Comparison of ENCODE assay signal across 2 cellular contexts in the genomic region with DNA sequence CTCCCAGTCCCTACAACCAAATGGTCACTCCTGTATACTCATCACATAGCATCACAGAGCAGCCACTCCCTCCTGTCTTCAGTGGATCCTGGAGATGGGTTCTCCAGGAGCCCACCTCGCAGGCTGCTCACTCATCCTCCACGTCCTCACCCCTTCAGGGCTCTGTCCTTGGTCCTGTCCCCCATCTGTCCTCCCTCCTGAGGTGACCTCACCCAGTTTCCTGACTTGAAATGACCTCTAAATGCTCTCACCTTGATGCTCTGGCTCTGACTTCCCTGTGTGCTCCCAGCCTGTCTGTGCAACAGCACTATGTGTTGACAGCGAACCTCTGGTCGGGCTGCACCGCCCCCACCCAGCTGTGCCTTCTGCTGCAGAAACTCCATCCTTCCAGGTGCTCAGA.
A peak's percentile ranks its signal among the peaks of the same experiment; 100 is the strongest.
TF ChIP-seq lines count a peak whose summit lies in the region.

No MANE protein-coding gene starts in this region.

TF ChIP-seq in HepG2, 621 proteins besides CTCF, POLR2A, EP300 and RAD21:
- TF ChIP-seq, protein P1, sequence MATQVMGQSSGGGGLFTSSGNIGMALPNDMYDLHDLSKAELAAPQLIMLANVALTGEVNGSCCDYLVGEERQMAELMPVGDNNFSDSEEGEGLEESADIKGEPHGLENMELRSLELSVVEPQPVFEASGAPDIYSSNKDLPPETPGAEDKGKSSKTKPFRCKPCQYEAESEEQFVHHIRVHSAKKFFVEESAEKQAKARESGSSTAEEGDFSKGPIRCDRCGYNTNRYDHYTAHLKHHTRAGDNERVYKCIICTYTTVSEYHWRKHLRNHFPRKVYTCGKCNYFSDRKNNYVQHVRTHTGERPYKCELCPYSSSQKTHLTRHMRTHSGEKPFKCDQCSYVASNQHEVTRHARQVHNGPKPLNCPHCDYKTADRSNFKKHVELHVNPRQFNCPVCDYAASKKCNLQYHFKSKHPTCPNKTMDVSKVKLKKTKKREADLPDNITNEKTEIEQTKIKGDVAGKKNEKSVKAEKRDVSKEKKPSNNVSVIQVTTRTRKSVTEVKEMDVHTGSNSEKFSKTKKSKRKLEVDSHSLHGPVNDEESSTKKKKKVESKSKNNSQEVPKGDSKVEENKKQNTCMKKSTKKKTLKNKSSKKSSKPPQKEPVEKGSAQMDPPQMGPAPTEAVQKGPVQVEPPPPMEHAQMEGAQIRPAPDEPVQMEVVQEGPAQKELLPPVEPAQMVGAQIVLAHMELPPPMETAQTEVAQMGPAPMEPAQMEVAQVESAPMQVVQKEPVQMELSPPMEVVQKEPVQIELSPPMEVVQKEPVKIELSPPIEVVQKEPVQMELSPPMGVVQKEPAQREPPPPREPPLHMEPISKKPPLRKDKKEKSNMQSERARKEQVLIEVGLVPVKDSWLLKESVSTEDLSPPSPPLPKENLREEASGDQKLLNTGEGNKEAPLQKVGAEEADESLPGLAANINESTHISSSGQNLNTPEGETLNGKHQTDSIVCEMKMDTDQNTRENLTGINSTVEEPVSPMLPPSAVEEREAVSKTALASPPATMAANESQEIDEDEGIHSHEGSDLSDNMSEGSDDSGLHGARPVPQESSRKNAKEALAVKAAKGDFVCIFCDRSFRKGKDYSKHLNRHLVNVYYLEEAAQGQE (IDR thresholded peaks at IDR 0.05; ENCODE audit: borderline replicate concordance in 1 of 2, low read depth in 1 of 2, low read length in 2 of 2): peak; percentile 31 to 82
- TF ChIP-seq SCMH1 (CRISPR knock-in tag; IDR thresholded peaks at IDR 0.05; ENCODE audit: borderline replicate concordance): no peak
TF ChIP-seq in HepG2: peak in this region for 1.

TF ChIP-seq in PFSK-1, 5 proteins besides CTCF, POLR2A, EP300 and RAD21:
- TF ChIP-seq SIN3A (IDR thresholded peaks at IDR 0.05; ENCODE audit: borderline replicate concordance, insufficient read depth, low read length): no peak
- TF ChIP-seq, protein P1 (IDR thresholded peaks at IDR 0.05; ENCODE audit: insufficient read depth in 1 of 2, low read depth in 2 of 2, low read length in 2 of 2): peak; percentile 45 to 78; a peak in 3 of 4 replicates
